ENCODE assay signal across 13 cellular contexts in genomic region chr3:133412511-133413165, GRCh38. TPM values are rescaled to one million over a fixed set of nuclear protein-coding genes. Genes with fewer than 3 reads are reported as not detected.
DNase-seq lines count a peak whose midpoint lies in the region; ATAC-seq and TF ChIP-seq lines count a peak whose summit lies in the region.
"Had no signal": no experiment of that assay in that cellular context is flagged by ENCODE, and none has a peak within 500 bp of the region (broad histone marks: within the 10 kb centered on the region; RNA-seq: fewer than 3 reads in every experiment).

No MANE protein-coding gene starts in this region.

- no peak for TF ChIP-seq CTCF in GM13976 (IDR thresholded peaks at IDR 0.05; ENCODE audit: borderline replicate concordance, control extremely low read depth, extremely low read depth, insufficient read depth, missing control alignments)

- H3K9me3 ChIP-seq in GM23248 (ENCODE audit: low read depth) (no peaks in the 10 kb centered on the region), skeletal muscle satellite cell (replicated peaks; ENCODE audit: low read length) (no peaks in the 10 kb centered on the region)
- H3K9me3 ChIP-seq: vagina had no signal

- peak overlapping the region; percentile 56 for H3K4me3 ChIP-seq in GM23248
- H3K4me3 ChIP-seq in skeletal muscle satellite cell (ENCODE audit: low read length): peak overlapping the region; percentile 3

- 42 to 46% methylated on average over 19 of the region's 19 CpGs for WGBS in GM23248 (ENCODE audit: low coverage in 1 of 2, low lambda C conversion rate in 2 of 2, missing lambda C conversion rate in 2 of 2), 2 experiments

- in situ Hi-C loops in GM23248 (cut with MboI): no loop called here
- in situ Hi-C loops in KBM-7 (cut with MboI; ENCODE audit: low pct_unique_long_range_greater_than_20kb, low sequenced_read_pairs): no loop called here
- in situ Hi-C loops in GM13976 (cut with MboI; ENCODE audit: low sequenced_read_pairs, unreplicated experiment): no loop called here

- intact Hi-C loops in left ventricle myocardium superior (cut with micrococcal nuclease): no loop called here

- peak overlapping the region; percentile 50 for H3K27ac ChIP-seq in GM23248
- H3K27ac ChIP-seq: RWPE1, vagina had no signal

- H2AFZ ChIP-seq in GM23248: peak overlapping the region; percentile 87

- no peaks in the 10 kb centered on the region for H3K27me3 ChIP-seq in GM23248 (replicated peaks; ENCODE audit: insufficient read depth)
- H3K27me3 ChIP-seq in skeletal muscle satellite cell (ENCODE audit: control insufficient read depth, insufficient read depth, low read length): no peaks in the 10 kb centered on the region
- H3K27me3 ChIP-seq: vagina had no signal

- DNase-seq in GM23248 (peak; percentile 90), amniotic epithelial cell (ENCODE audit: low read depth) (peak; percentile 60), left ventricle myocardium superior (peak; percentile 43), KBM-7 (no peak), occipital lobe (lab: John Stamatoyannopoulos, UW) (no peak), GM13976 (ENCODE audit: low spot score) (no peak), ecto neural progenitor cell (ENCODE audit: low spot score) (no peak)
- DNase-seq: NCI-H2029; stimulated activated CD4-positive, alpha-beta T cell treated with anti-CD3 and anti-CD28 coated beads, Interleukin-4, amount 100 ng/mL, for 4 hours had no signal

- H3K79me2 ChIP-seq in GM23248 (ENCODE audit: insufficient read depth): no peaks in the 10 kb centered on the region

- H3K36me3 ChIP-seq in GM23248 (ENCODE audit: low read depth): no peaks in the 10 kb centered on the region
- H3K36me3 ChIP-seq in skeletal muscle satellite cell (ENCODE audit: insufficient read depth, low read length): no peaks in the 10 kb centered on the region
- H3K36me3 ChIP-seq: vagina had no signal

- peak; percentile 50 for ATAC-seq in left ventricle myocardium superior

- no peaks in the 10 kb centered on the region for H4K20me1 ChIP-seq in GM23248 (ENCODE audit: insufficient read depth)

- H3K4me2 ChIP-seq in GM23248 (ENCODE audit: unreplicated experiment) (peak overlapping the region; percentile 79), skeletal muscle satellite cell (ENCODE audit: low read length) (peak overlapping the region; percentile 76)

- H3K4me1 ChIP-seq in GM23248 (ENCODE audit: insufficient read depth): peaks cover 24% of the 10 kb centered on the region
- peaks cover 29% of the 10 kb centered on the region for H3K4me1 ChIP-seq in skeletal muscle satellite cell (ENCODE audit: control insufficient read depth, insufficient read depth, low read length)

- H3K9me2 ChIP-seq in GM23248 (ENCODE audit: insufficient read depth): no peaks in the 10 kb centered on the region

- peaks cover 17% of the 10 kb centered on the region; the same call in 1 of the 2 replicates for H3F3A ChIP-seq in GM23248 (ENCODE audit: insufficient read depth)

- H3K9ac ChIP-seq in GM23248: peak overlapping the region; percentile 69
- peak overlapping the region; percentile 53 for H3K9ac ChIP-seq in skeletal muscle satellite cell (ENCODE audit: low read depth, low read length)

RNA-seq across cellular contexts. Expression of gene BFSP2, which starts 12.8 kb away (rescaled TPM):
- total RNA-seq in GM23248 (2014; rRNA removed; shearing (Covaris generic)): not detected in 2 replicates
- polyA plus RNA-seq in GM23248 (2016; fragmentation: Nextera tagmentation; extraction: Ambion mirVana): not detected in 2 replicates
- total RNA-seq in left ventricle myocardium superior (not detected), occipital lobe (1.1 TPM)
- total RNA-seq in skeletal muscle satellite cell (2012; rRNA removed): not detected in 2 replicates
- total RNA-seq: vagina had no signal
- polyA plus RNA-seq: neural cell had no signal

Comparison
In these comparisons a context has a peak if more than half of its experiments do, and no peak if none do; other contexts are left out.
1. DNase-seq: peak in GM23248 (single experiment), amniotic epithelial cell (single experiment) and left ventricle myocardium superior (single experiment); none in KBM-7 (single experiment), occipital lobe (single experiment), GM13976 (single experiment) and ecto neural progenitor cell (single experiment).